In genomic region chr3:48847586-48848423, GRCh38 we compare ENCODE assay signal across 1 cellular context.
TF ChIP-seq lines count a peak whose summit lies in the region.

TSS of gene PRKAR2A (minus strand) at chr3:48847874. CDS start at chr3:48847596, 278 bp downstream.

TF ChIP-seq in HEK293, 187 proteins besides CTCF, POLR2A, EP300 and RAD21 (continued from another document):
- TF ChIP-seq, protein P1, sequence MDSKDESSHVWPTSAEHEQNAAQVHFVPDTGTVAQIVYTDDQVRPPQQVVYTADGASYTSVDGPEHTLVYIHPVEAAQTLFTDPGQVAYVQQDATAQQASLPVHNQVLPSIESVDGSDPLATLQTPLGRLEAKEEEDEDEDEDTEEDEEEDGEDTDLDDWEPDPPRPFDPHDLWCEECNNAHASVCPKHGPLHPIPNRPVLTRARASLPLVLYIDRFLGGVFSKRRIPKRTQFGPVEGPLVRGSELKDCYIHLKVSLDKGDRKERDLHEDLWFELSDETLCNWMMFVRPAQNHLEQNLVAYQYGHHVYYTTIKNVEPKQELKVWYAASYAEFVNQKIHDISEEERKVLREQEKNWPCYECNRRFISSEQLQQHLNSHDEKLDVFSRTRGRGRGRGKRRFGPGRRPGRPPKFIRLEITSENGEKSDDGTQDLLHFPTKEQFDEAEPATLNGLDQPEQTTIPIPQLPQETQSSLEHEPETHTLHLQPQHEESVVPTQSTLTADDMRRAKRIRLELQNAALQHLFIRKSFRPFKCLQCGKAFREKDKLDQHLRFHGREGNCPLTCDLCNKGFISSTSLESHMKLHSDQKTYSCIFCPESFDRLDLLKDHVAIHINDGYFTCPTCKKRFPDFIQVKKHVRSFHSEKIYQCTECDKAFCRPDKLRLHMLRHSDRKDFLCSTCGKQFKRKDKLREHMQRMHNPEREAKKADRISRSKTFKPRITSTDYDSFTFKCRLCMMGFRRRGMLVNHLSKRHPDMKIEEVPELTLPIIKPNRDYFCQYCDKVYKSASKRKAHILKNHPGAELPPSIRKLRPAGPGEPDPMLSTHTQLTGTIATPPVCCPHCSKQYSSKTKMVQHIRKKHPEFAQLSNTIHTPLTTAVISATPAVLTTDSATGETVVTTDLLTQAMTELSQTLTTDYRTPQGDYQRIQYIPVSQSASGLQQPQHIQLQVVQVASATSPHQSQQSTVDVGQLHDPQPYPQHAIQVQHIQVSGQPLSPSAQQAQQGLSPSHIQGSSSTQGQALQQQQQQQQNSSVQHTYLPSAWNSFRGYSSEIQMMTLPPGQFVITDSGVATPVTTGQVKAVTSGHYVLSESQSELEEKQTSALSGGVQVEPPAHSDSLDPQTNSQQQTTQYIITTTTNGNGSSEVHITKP (tag by site-specific recombination; IDR thresholded peaks at IDR 0.05) = peak; percentile 91
- TF ChIP-seq ZBTB6 (tag by site-specific recombination; IDR thresholded peaks at IDR 0.05) = no peak
- TF ChIP-seq MYNN (tag by site-specific recombination; IDR thresholded peaks at IDR 0.05; ENCODE audit: borderline replicate concordance) = no peak
- TF ChIP-seq, protein P2, sequence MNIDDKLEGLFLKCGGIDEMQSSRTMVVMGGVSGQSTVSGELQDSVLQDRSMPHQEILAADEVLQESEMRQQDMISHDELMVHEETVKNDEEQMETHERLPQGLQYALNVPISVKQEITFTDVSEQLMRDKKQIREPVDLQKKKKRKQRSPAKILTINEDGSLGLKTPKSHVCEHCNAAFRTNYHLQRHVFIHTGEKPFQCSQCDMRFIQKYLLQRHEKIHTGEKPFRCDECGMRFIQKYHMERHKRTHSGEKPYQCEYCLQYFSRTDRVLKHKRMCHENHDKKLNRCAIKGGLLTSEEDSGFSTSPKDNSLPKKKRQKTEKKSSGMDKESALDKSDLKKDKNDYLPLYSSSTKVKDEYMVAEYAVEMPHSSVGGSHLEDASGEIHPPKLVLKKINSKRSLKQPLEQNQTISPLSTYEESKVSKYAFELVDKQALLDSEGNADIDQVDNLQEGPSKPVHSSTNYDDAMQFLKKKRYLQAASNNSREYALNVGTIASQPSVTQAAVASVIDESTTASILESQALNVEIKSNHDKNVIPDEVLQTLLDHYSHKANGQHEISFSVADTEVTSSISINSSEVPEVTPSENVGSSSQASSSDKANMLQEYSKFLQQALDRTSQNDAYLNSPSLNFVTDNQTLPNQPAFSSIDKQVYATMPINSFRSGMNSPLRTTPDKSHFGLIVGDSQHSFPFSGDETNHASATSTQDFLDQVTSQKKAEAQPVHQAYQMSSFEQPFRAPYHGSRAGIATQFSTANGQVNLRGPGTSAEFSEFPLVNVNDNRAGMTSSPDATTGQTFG (tag by site-specific recombination; IDR thresholded peaks at IDR 0.05; ENCODE audit: borderline replicate concordance) = no peak
- no peak for TF ChIP-seq ZNF292 (tag by site-specific recombination; IDR thresholded peaks at IDR 0.05; ENCODE audit: borderline replicate concordance, low read depth)
- no peak for TF ChIP-seq ZNF626 (tag by site-specific recombination; IDR thresholded peaks at IDR 0.05)
- TF ChIP-seq ZNF214 (tag by site-specific recombination; IDR thresholded peaks at IDR 0.05; ENCODE audit: borderline replicate concordance) = no peak
- no peak for TF ChIP-seq HOXD13 (CRISPR knock-in tag; IDR thresholded peaks at IDR 0.05; ENCODE audit: borderline replicate concordance)
- no peak for TF ChIP-seq BCL11B (tag by site-specific recombination; IDR thresholded peaks at IDR 0.05; ENCODE audit: low read depth)
- no peak for TF ChIP-seq ZNF521 (tag by site-specific recombination; IDR thresholded peaks at IDR 0.05)
- no peak for TF ChIP-seq ZBTB21 (tag by site-specific recombination; IDR thresholded peaks at IDR 0.05)
- TF ChIP-seq BCL11A (tag by site-specific recombination; IDR thresholded peaks at IDR 0.05; ENCODE audit: low read depth) = no peak
- no peak for TF ChIP-seq REPIN1 (tag by site-specific recombination; IDR thresholded peaks at IDR 0.05; ENCODE audit: low read depth)
- TF ChIP-seq ZNF132 (tag by site-specific recombination; IDR thresholded peaks at IDR 0.05; ENCODE audit: borderline replicate concordance) = no peak
- no peak; the same call in 1 of the 2 replicates for TF ChIP-seq ZNF692 (tag by site-specific recombination; IDR thresholded peaks at IDR 0.05)
- TF ChIP-seq, protein P3, sequence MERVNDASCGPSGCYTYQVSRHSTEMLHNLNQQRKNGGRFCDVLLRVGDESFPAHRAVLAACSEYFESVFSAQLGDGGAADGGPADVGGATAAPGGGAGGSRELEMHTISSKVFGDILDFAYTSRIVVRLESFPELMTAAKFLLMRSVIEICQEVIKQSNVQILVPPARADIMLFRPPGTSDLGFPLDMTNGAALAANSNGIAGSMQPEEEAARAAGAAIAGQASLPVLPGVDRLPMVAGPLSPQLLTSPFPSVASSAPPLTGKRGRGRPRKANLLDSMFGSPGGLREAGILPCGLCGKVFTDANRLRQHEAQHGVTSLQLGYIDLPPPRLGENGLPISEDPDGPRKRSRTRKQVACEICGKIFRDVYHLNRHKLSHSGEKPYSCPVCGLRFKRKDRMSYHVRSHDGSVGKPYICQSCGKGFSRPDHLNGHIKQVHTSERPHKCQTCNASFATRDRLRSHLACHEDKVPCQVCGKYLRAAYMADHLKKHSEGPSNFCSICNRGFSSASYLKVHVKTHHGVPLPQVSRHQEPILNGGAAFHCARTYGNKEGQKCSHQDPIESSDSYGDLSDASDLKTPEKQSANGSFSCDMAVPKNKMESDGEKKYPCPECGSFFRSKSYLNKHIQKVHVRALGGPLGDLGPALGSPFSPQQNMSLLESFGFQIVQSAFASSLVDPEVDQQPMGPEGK (tag by site-specific recombination; IDR thresholded peaks at IDR 0.05) = peak; percentile 11; the same call in 1 of the 2 replicates
- peak; percentile 71; the same call in 1 of the 2 replicates for TF ChIP-seq ZBTB20 (tag by site-specific recombination; IDR thresholded peaks at IDR 0.05)
- no peak for TF ChIP-seq ZNF324 (tag by site-specific recombination; IDR thresholded peaks at IDR 0.05)
- TF ChIP-seq HIC1 (tag by site-specific recombination; IDR thresholded peaks at IDR 0.05) = no peak
- TF ChIP-seq ZNF501 (tag by site-specific recombination; IDR thresholded peaks at IDR 0.05) = no peak; the same call in 1 of the 2 replicates
- TF ChIP-seq ZNF19 (tag by site-specific recombination; IDR thresholded peaks at IDR 0.05; ENCODE audit: low read depth) = no peak
- no peak for TF ChIP-seq ZNF792 (tag by site-specific recombination; IDR thresholded peaks at IDR 0.05)
- TF ChIP-seq ZNF362 (tag by site-specific recombination; IDR thresholded peaks at IDR 0.05) = no peak
- TF ChIP-seq, protein P4, sequence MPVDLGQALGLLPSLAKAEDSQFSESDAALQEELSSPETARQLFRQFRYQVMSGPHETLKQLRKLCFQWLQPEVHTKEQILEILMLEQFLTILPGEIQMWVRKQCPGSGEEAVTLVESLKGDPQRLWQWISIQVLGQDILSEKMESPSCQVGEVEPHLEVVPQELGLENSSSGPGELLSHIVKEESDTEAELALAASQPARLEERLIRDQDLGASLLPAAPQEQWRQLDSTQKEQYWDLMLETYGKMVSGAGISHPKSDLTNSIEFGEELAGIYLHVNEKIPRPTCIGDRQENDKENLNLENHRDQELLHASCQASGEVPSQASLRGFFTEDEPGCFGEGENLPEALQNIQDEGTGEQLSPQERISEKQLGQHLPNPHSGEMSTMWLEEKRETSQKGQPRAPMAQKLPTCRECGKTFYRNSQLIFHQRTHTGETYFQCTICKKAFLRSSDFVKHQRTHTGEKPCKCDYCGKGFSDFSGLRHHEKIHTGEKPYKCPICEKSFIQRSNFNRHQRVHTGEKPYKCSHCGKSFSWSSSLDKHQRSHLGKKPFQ (tag by site-specific recombination; IDR thresholded peaks at IDR 0.05) = no peak
- no peak for TF ChIP-seq AEBP2 (tag by site-specific recombination; IDR thresholded peaks at IDR 0.05; ENCODE audit: borderline replicate concordance)
- peak; percentile 18; the same call in 1 of the 2 replicates for TF ChIP-seq ZNF600 (tag by site-specific recombination; IDR thresholded peaks at IDR 0.05)
- no peak for TF ChIP-seq ZNF280C (tag by site-specific recombination; IDR thresholded peaks at IDR 0.05)
- TF ChIP-seq ZFP3 (tag by site-specific recombination; IDR thresholded peaks at IDR 0.05; ENCODE audit: low read depth) = no peak
- TF ChIP-seq ZNF677 (tag by site-specific recombination; IDR thresholded peaks at IDR 0.05) = no peak
- TF ChIP-seq, protein P5, sequence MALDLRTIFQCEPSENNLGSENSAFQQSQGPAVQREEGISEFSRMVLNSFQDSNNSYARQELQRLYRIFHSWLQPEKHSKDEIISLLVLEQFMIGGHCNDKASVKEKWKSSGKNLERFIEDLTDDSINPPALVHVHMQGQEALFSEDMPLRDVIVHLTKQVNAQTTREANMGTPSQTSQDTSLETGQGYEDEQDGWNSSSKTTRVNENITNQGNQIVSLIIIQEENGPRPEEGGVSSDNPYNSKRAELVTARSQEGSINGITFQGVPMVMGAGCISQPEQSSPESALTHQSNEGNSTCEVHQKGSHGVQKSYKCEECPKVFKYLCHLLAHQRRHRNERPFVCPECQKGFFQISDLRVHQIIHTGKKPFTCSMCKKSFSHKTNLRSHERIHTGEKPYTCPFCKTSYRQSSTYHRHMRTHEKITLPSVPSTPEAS (tag by site-specific recombination; IDR thresholded peaks at IDR 0.05) = no peak
- peak; percentile 49 for TF ChIP-seq ZBTB8A (tag by site-specific recombination; IDR thresholded peaks at IDR 0.05)
- TF ChIP-seq ZNF510 (tag by site-specific recombination; IDR thresholded peaks at IDR 0.05; ENCODE audit: insufficient replicate concordance) = no peak
- TF ChIP-seq ZNF529 (tag by site-specific recombination; IDR thresholded peaks at IDR 0.05; ENCODE audit: insufficient replicate concordance) = no peak
- peak; percentile 33; the same call in 1 of the 2 replicates for TF ChIP-seq KLF10 (tag by site-specific recombination; IDR thresholded peaks at IDR 0.05)
- no peak for TF ChIP-seq ZNF623 (tag by site-specific recombination; IDR thresholded peaks at IDR 0.05)
